Comparison of ENCODE assay signal across 8 cellular contexts in genomic region chr2:73983322-73984202, GRCh38. TPM values are rescaled to one million over a fixed set of nuclear protein-coding genes. Genes with fewer than 3 reads are reported as not detected.
DNase-seq lines count a peak whose midpoint lies in the region; ATAC-seq and TF ChIP-seq lines count a peak whose summit lies in the region.

No MANE protein-coding gene starts in this region.

- TF ChIP-seq POLR2A in transverse colon (IDR thresholded peaks at IDR 0.05), result peak; percentile 84

- WGBS in mammary epithelial cell (ENCODE audit: low coverage, missing lambda C conversion rate), result 2% methylated on average over 24 of the region's 35 CpGs
- WGBS in lung, 2 donors, result 19 to 24% methylated on average over 35 of the region's 35 CpGs
- WGBS in transverse colon (ENCODE audit: low coverage in 1 of 2), 2 donors, result 31 to 40% methylated on average over 1 to 35 of the region's 35 CpGs

- peak overlapping the region; percentile 91 for H3K9ac ChIP-seq in mammary epithelial cell (ENCODE audit: insufficient read depth, low read length)

- peaks cover 26% of the 10 kb centered on the region for H3K36me3 Mint-ChIP-seq in activated naive CD4-positive, alpha-beta T cell treated with anti-CD3 and anti-CD28 coated beads, Interleukin-2, amount 10 ng/mL, durations not matched to agents 7 days and 5 days

- H3K4me3 ChIP-seq in mammary epithelial cell (replicated peaks in 1 of 3; ENCODE audit: insufficient read depth in 1 of 3, low read depth in 2 of 3, low read length in 3 of 3) (peak overlapping the region; percentile 45 to 71 (median 69)), lung (peak overlapping the region; percentile 45), transverse colon (peak overlapping the region; percentile 34 to 73 (median 60))

- peak; percentile 82 for TF ChIP-seq EP300 in transverse colon (IDR thresholded peaks at IDR 0.05; ENCODE audit: low read depth)

- peak; percentile 8 to 13 for TF ChIP-seq CTCF in mammary epithelial cell (conservative IDR thresholded peaks at IDR 0.05 in 1 of 2, IDR thresholded peaks at IDR 0.05 in 1 of 2; ENCODE audit: extremely low read depth in 1 of 2, insufficient read depth in 1 of 2, low read depth in 1 of 2, low read length in 2 of 2)
- TF ChIP-seq CTCF in lung (IDR thresholded peaks at IDR 0.05; ENCODE audit: control extremely low read depth, extremely low read depth), result no peak
- TF ChIP-seq CTCF in transverse colon (IDR thresholded peaks at IDR 0.05), result peak in 3 of 5 experiments; percentile 7 to 44 (median 25)

- dilution Hi-C loops in mammary epithelial cell (cut with HindIII; ENCODE audit: low sequenced_read_pairs), result no loop called here

- intact Hi-C loops in mammary epithelial cell (cut with micrococcal nuclease), result loop anchor here (1.0 to 5.0 kb wide), 7 partner anchors 9 to 164 kb away; partner anchors contain the start of genes BOLA3 and DGUOK
- intact Hi-C loops in transverse colon (cut with DNase I; ENCODE audit: low total_unique reads), result loop anchor here (10.0 kb wide), 2 partner anchors 59 to 159 kb away; partner anchors contain the start of genes DGUOK and STAMBP

- peaks cover 78% of the 10 kb centered on the region for H3K4me1 Mint-ChIP-seq in activated naive CD4-positive, alpha-beta T cell treated with anti-CD3 and anti-CD28 coated beads, Interleukin-2, amount 10 ng/mL, durations not matched to agents 7 days and 5 days

- ATAC-seq in lung (ENCODE audit: insufficient read depth, low FRiP score), result peak; percentile 43
- no peak for ATAC-seq in HG02884 (IDR thresholded peaks at IDR 0.05; ENCODE audit: unreplicated experiment)

- H3K79me2 ChIP-seq in mammary epithelial cell (ENCODE audit: insufficient read depth, low read length), result peaks cover 45% of the 10 kb centered on the region

- no peaks in the 10 kb centered on the region for H3K9me3 Mint-ChIP-seq in activated naive CD4-positive, alpha-beta T cell treated with anti-CD3 and anti-CD28 coated beads, Interleukin-2, amount 10 ng/mL, durations not matched to agents 7 days and 5 days

- peaks cover 33% of the 10 kb centered on the region for H3K27me3 Mint-ChIP-seq in activated naive CD4-positive, alpha-beta T cell treated with anti-CD3 and anti-CD28 coated beads, Interleukin-2, amount 10 ng/mL, durations not matched to agents 7 days and 5 days

- DNase-seq in activated naive CD4-positive, alpha-beta T cell treated with anti-CD3 and anti-CD28 coated beads, Interleukin-2, amount 10 ng/mL, durations not matched to agents 7 days and 5 days, result no peak
- no peak for DNase-seq in activated naive CD4-positive, alpha-beta T cell treated with anti-CD3 and anti-CD28 coated beads, Interleukin-2, amount 50 U/mL, for 16 hours
- DNase-seq in NCI-H510A treated with DMSO at 0.1 percent for 48 hours (lab: John Stamatoyannopoulos, UW) (peak; percentile 89), mammary epithelial cell (peak; percentile 99), lung (ENCODE audit: low spot score) (peak; percentile 93), transverse colon (peak; percentile 95)
- no peak for DNase-seq in stimulated activated CD4-positive, alpha-beta T cell treated with anti-CD3 and anti-CD28 coated beads, Interleukin-12 subunit alpha, Interleukin-12 subunit beta, amount 100 ng/mL, for 4 hours

- peak overlapping the region; percentile 74 for H3K4me3 Mint-ChIP-seq in activated naive CD4-positive, alpha-beta T cell treated with anti-CD3 and anti-CD28 coated beads, Interleukin-2, amount 10 ng/mL, durations not matched to agents 7 days and 5 days

- peak overlapping the region; percentile 51 for H2AFZ ChIP-seq in mammary epithelial cell (ENCODE audit: low read depth, low read length)

- no peaks in the 10 kb centered on the region for H4K20me1 ChIP-seq in mammary epithelial cell (ENCODE audit: insufficient read depth, low read length)

- H3K9me3 ChIP-seq in mammary epithelial cell (replicated peaks; ENCODE audit: insufficient read depth, low read length), result no peaks in the 10 kb centered on the region
- H3K9me3 ChIP-seq in lung (ENCODE audit: control insufficient read depth in 2 of 2, insufficient read depth in 1 of 2, low read length in 1 of 2), result no peaks in the 10 kb centered on the region
- no peaks in the 10 kb centered on the region for H3K9me3 ChIP-seq in transverse colon

- H3K4me2 ChIP-seq in mammary epithelial cell (ENCODE audit: insufficient read depth, low read depth, low read length), result peak overlapping the region; percentile 97

- H3K27ac Mint-ChIP-seq in activated naive CD4-positive, alpha-beta T cell treated with anti-CD3 and anti-CD28 coated beads, Interleukin-2, amount 10 ng/mL, durations not matched to agents 7 days and 5 days, result peak overlapping the region; percentile 77

- TSS peak; percentile 38 for BruUV-seq in mammary epithelial cell (replicated peaks; lab: Mats Ljungman, UMichigan)

- in situ Hi-C loops in mammary epithelial cell (cut with MboI; ENCODE audit: low sequenced_read_pairs in 2 of 2) (no loop called here), transverse colon (cut with MboI; ENCODE audit: low pct_ligation_motif_present in 1 of 4, low pct_unique_long_range_greater_than_20kb in 1 of 4, low sequenced_read_pairs in 3 of 4) (loop anchor here in 1 of 4 donors (25.0 kb wide), 1 partner anchor 146 kb away; the partner anchor contains the start of gene STAMBP)

- H3K4me1 ChIP-seq in mammary epithelial cell (ENCODE audit: insufficient read depth, low read length) (peaks cover 81% of the 10 kb centered on the region), lung (ENCODE audit: control insufficient read depth in 2 of 2, insufficient read depth in 2 of 2, low read length in 2 of 2) (peaks cover 12 to 40% of the 10 kb centered on the region in 2 donors), transverse colon (peaks cover 27 to 85% (median 79%) of the 10 kb centered on the region in 4 donors)

- no peaks in the 10 kb centered on the region for H3K36me3 ChIP-seq in mammary epithelial cell (ENCODE audit: insufficient read depth, low read length)
- H3K36me3 ChIP-seq in lung (ENCODE audit: control insufficient read depth in 2 of 2, insufficient read depth in 2 of 2, low read length in 2 of 2), result no peaks in the 10 kb centered on the region
- H3K36me3 ChIP-seq in transverse colon, result no peaks in the 10 kb centered on the region

- H3K27ac ChIP-seq in mammary epithelial cell (ENCODE audit: insufficient read depth, low read depth, low read length) (peak overlapping the region; percentile 85), lung (ENCODE audit: low read depth in 1 of 2, low read length in 1 of 2) (peak overlapping the region in 1 of 2 donors; percentile 97), transverse colon (peak overlapping the region; percentile 89 to 96 (median 92))

- no peaks in the 10 kb centered on the region for H3K27me3 ChIP-seq in mammary epithelial cell (ENCODE audit: insufficient read depth, low read length)
- no peaks in the 10 kb centered on the region for H3K27me3 ChIP-seq in lung (ENCODE audit: control insufficient read depth, insufficient read depth)
- no peaks in the 10 kb centered on the region for H3K27me3 ChIP-seq in transverse colon

- CTCF ChIA-PET in activated naive CD4-positive, alpha-beta T cell treated with anti-CD3 and anti-CD28 coated beads, Interleukin-2, amount 10 ng/mL, durations not matched to agents 7 days and 5 days (lab: Charles Lee), result no interaction called here
- CTCF ChIA-PET in mammary epithelial cell (lab: Charles Lee; ENCODE audit: low non-redundant PET), result interaction anchor here (0.7 kb wide), 1 partner anchor 127 kb away, joined by 4 read pairs; no protein-coding TSS in a partner anchor

RNA-seq across cellular contexts. Expression of gene TET3, which starts 1.1 kb away (rescaled TPM):
- 10 to 100 TPM in 1 of 2 donors, 1 to 10 TPM in 1; 6.0 to 14.9 TPM for total RNA-seq in mammary epithelial cell
- 3.1 TPM for polyA plus RNA-seq in mammary epithelial cell
- 16.0 TPM for polyA minus RNA-seq in mammary epithelial cell
- total RNA-seq in lung, result 10 to 100 TPM; 19.2 to 26.9 TPM
- polyA plus RNA-seq in lung, result 10 to 100 TPM in 1 of 2 donors, 1 to 10 TPM in 1; 4.6 to 10.0 TPM
- 10 to 100 TPM; 20.2 to 26.9 (median 22.5) TPM for total RNA-seq in transverse colon

RNA-seq across cellular contexts. Expression of gene DGUOK, which starts 56.9 kb away (rescaled TPM):
- total RNA-seq in mammary epithelial cell, result 10 to 100 TPM; 56.3 to 78.2 TPM
- polyA plus RNA-seq in mammary epithelial cell, result 96.6 TPM
- 80.2 TPM for polyA minus RNA-seq in mammary epithelial cell
- total RNA-seq in lung, result 10 to 100 TPM; 28.9 to 51.2 TPM
- polyA plus RNA-seq in lung, result 100 to 1,000 TPM in 1 of 2 donors, 10 to 100 TPM in 1; 96.6 to 103 TPM
- total RNA-seq in transverse colon, result 10 to 100 TPM; 27.3 to 49.7 (median 40.3) TPM

Comparison
In these comparisons a context has a peak if more than half of its experiments do, and no peak if none do; other contexts are left out.
1. DNase-seq: peak in NCI-H510A treated with DMSO at 0.1 percent for 48 hours (single experiment), mammary epithelial cell (single experiment), lung (single experiment) and transverse colon (single experiment); none in activated naive CD4-positive, alpha-beta T cell treated with anti-CD3 and anti-CD28 coated beads, Interleukin-2, amount 10 ng/mL, durations not matched to agents 7 days and 5 days (single experiment), activated naive CD4-positive, alpha-beta T cell treated with anti-CD3 and anti-CD28 coated beads, Interleukin-2, amount 50 U/mL, for 16 hours (single experiment) and stimulated activated CD4-positive, alpha-beta T cell treated with anti-CD3 and anti-CD28 coated beads, Interleukin-12 subunit alpha, Interleukin-12 subunit beta, amount 100 ng/mL, for 4 hours (single experiment).
2. Peak in every context shown above with its lines, with median percentiles within 50 percentile points of each other: H3K4me3 ChIP-seq.